In the genomic region with DNA sequence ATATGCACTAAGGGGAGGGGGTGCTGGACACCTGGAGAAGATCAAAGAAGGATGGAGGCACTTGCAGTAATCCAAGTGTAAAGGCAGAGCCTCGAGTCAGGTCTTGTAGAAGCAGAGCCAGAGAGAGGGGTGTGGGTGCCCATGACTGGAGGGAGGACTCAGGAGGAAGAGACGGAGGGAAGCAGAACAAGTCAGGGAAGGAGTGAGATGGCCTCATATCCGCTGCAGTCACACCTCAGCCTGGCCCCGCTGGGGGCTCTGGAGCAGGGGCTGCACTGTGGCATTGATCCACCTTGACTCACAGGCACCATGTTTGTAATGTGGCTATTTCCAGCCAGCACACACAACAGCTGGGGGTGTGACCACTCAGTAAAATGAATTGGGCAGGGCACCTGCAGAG, we compare ENCODE assay signal across 1 cellular context.
TF ChIP-seq lines count a peak whose summit lies in the region.

No MANE protein-coding gene starts in this region.

TF ChIP-seq in IMR-90, 13 proteins besides CTCF, POLR2A, EP300 and RAD21 (continued from another document):
- TF ChIP-seq, protein P1, sequence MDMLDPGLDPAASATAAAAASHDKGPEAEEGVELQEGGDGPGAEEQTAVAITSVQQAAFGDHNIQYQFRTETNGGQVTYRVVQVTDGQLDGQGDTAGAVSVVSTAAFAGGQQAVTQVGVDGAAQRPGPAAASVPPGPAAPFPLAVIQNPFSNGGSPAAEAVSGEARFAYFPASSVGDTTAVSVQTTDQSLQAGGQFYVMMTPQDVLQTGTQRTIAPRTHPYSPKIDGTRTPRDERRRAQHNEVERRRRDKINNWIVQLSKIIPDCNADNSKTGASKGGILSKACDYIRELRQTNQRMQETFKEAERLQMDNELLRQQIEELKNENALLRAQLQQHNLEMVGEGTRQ (IDR thresholded peaks at IDR 0.05; ENCODE audit: low read depth, low read length) = no peak
- TF ChIP-seq FOS (IDR thresholded peaks at IDR 0.05; ENCODE audit: low read depth, low read length) (no peak), CHD1 (IDR thresholded peaks at IDR 0.05; ENCODE audit: low read depth, low read length) (no peak)
